1 cellular context compared by ENCODE assay signal in genomic region chr22:17410576-17410975, GRCh38.
TF ChIP-seq lines count a peak whose summit lies in the region.

No MANE protein-coding gene starts in this region.

TF ChIP-seq in GM12878, 131 proteins besides CTCF, POLR2A, EP300 and RAD21:
- TF ChIP-seq EED (IDR thresholded peaks at IDR 0.05; ENCODE audit: low read depth) = no peak
- TF ChIP-seq ZNF207 (IDR thresholded peaks at IDR 0.05; ENCODE audit: borderline replicate concordance) = no peak
- TF ChIP-seq POLR2AphosphoS5 (IDR thresholded peaks at IDR 0.05; ENCODE audit: low read length) = no peak
- TF ChIP-seq NRF1 (conservative IDR thresholded peaks at IDR 0.05; ENCODE audit: low read depth, low read length) = no peak
- no peak for TF ChIP-seq YBX1 (IDR thresholded peaks at IDR 0.05)
- TF ChIP-seq CREM (IDR thresholded peaks at IDR 0.05; ENCODE audit: low read depth) = no peak
- TF ChIP-seq MTA2 (IDR thresholded peaks at IDR 0.05; ENCODE audit: low read depth) = no peak
- TF ChIP-seq SMAD5 (IDR thresholded peaks at IDR 0.05; ENCODE audit: low read depth) = no peak
- no peak for TF ChIP-seq NR2F1 (conservative IDR thresholded peaks at IDR 0.05)
- no peak for TF ChIP-seq MYC (IDR thresholded peaks at IDR 0.05; ENCODE audit: insufficient read depth, insufficient read length, insufficient replicate concordance, low read length, severe bottlenecking)
- no peak for TF ChIP-seq SRF (IDR thresholded peaks at IDR 0.05; ENCODE audit: low read depth in 2 of 2, low read length in 2 of 2)
- no peak for TF ChIP-seq BCL11A (IDR thresholded peaks at IDR 0.05; ENCODE audit: low read depth, low read length)
- no peak for TF ChIP-seq MEF2A (IDR thresholded peaks at IDR 0.05; ENCODE audit: insufficient read depth, low read depth, low read length)
- no peak for TF ChIP-seq TAF1 (IDR thresholded peaks at IDR 0.05; ENCODE audit: borderline replicate concordance, low read depth, low read length)
TF ChIP-seq in GM12878: peak in this region for 0.
